27 cellular contexts compared by ENCODE assay signal in the genomic region with DNA sequence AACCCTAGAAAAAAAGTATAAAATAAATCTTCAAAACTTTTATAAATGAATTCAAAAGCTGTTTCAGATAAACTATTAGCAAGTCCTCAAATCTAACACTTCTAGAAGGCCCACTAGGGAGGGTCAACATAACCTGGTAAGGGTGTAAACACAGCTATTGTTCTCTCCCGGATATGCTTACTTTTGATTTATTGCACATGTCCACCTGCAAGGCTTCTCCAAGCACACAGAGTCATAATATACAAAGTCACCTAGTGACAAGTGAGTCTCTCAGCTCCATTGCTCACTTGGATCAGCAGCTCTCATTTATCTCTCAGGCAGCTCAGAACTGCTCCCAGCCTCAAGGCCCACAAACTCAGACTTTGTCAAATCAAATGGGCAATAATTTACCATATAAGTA. TPM values are rescaled to one million over a fixed set of nuclear protein-coding genes. Genes with fewer than 3 reads are reported as not detected.
DNase-seq lines count a peak whose midpoint lies in the region; ATAC-seq and TF ChIP-seq lines count a peak whose summit lies in the region.
"Had no signal": no experiment of that assay in that cellular context is flagged by ENCODE, and none has a peak within 500 bp of the region (broad histone marks: within the 10 kb centered on the region; RNA-seq: fewer than 3 reads in every experiment).

No MANE protein-coding gene starts in this region.

- 70% methylated on average over 1 of the region's 1 CpG for WGBS in SK-N-SH (ENCODE audit: low lambda C conversion rate)

- no peaks in the 10 kb centered on the region for H3K9me3 ChIP-seq in SK-N-SH
- H3K9me3 ChIP-seq: MG63, prostate gland, right lobe of liver, thoracic aorta had no signal

- no peak for TF ChIP-seq EP300 in SK-N-SH (IDR thresholded peaks at IDR 0.05; ENCODE audit: borderline replicate concordance in 1 of 2, low read depth in 1 of 2, low read length in 1 of 2)

- no peaks in the 10 kb centered on the region for H3K79me2 ChIP-seq in SK-N-SH (ENCODE audit: insufficient read depth)

- no peaks in the 10 kb centered on the region for H3K9me2 ChIP-seq in SK-N-SH

- no peaks in the 10 kb centered on the region for H3K36me3 ChIP-seq in SK-N-SH (replicated peaks in 1 of 2; ENCODE audit: control insufficient read depth in 1 of 2, insufficient read depth in 2 of 2, low read length in 1 of 2)
- H3K36me3 ChIP-seq: MG63, prostate gland, right lobe of liver, thoracic aorta had no signal

- TF ChIP-seq RAD21 in SK-N-SH (IDR thresholded peaks at IDR 0.05; ENCODE audit: low read length) = no peak

- in situ Hi-C loops in KBM-7 (cut with MboI; ENCODE audit: low pct_unique_long_range_greater_than_20kb, low sequenced_read_pairs) = no loop called here

- no peak for TF ChIP-seq CTCF in SK-N-SH (IDR thresholded peaks at IDR 0.05)

- H3K9ac ChIP-seq in SK-N-SH = no peak overlapping the region
- H3K9ac ChIP-seq: KMS-11 had no signal

- POLR2A ChIA-PET in SK-N-SH (lab: Yijun Ruan, JAX) = no interaction called here

- no peak for ATAC-seq in SK-N-SH treated with all-trans-retinoic acid at 6 μM for 48 hours
- ATAC-seq: right lobe of liver; stimulated activated naive CD8-positive, alpha-beta T cell treated with anti-CD3 and anti-CD28 coated beads, Interleukin-15, amount 100 ng/mL, for 72 hours; T-helper 17 cell had no signal

- CTCF ChIA-PET in SK-N-SH (lab: Yijun Ruan, JAX) = no interaction called here

- H2AFZ ChIP-seq in SK-N-SH (ENCODE audit: low read depth) = no peak overlapping the region

- H3K4me3 ChIP-seq in SK-N-SH (ENCODE audit: low read depth in 2 of 2, low read length in 1 of 2) = no peak overlapping the region
- H3K4me3 ChIP-seq: MG63, prostate gland, right lobe of liver, thoracic aorta had no signal

- peaks cover 43% of the 10 kb centered on the region for H3F3A ChIP-seq in SK-N-SH (replicated peaks; ENCODE audit: insufficient read depth)

- no peak overlapping the region for H3K27ac ChIP-seq in SK-N-SH (ENCODE audit: low read depth in 2 of 2, low read length in 1 of 2)
- H3K27ac ChIP-seq: KMS-11, prostate gland, right lobe of liver, RWPE1, thoracic aorta had no signal

- H3K4me1 ChIP-seq in SK-N-SH (ENCODE audit: control insufficient read depth in 1 of 2, insufficient read depth in 2 of 2, low read depth in 1 of 2, low read length in 1 of 2) = peaks cover 26 to 45% of the 10 kb centered on the region in 2 experiments
- H3K4me1 ChIP-seq: prostate gland, right lobe of liver had no signal

- DNase-seq in SK-N-SH = no peak
- peak; percentile 67 for DNase-seq in NCI-H345 (lab: John Stamatoyannopoulos, UW)
- peak; percentile 70 for DNase-seq in SHP77 treated with DMSO at 0.1 percent for 48 hours (lab: John Stamatoyannopoulos, UW)
- no peak for DNase-seq in KBM-7
- no peak for DNase-seq in nucleus accumbens (lab: John Stamatoyannopoulos, UW)
- DNase-seq in NCI-H1436 treated with DMSO at 0.1 percent for 48 hours (lab: John Stamatoyannopoulos, UW) = no peak
- no peak for DNase-seq in SK-N-DZ (ENCODE audit: low spot score)
- DNase-seq: activated CD4-positive, alpha-beta T cell treated with anti-CD3 and anti-CD28 coated beads, Interleukin-2, amount 50 U/mL, for 48 hours; activated CD4-positive, CD25-positive, alpha-beta regulatory T cell; activated naive CD4-positive, alpha-beta T cell treated with Interleukin-2 at 50 U/mL for 16 hours; central memory CD4-positive, alpha-beta T cell; endodermal cell; HFFc6; kidney; MG63; midbrain; naive B cell; OCI-M1; right lobe of liver; stimulated activated naive CD8-positive, alpha-beta T cell treated with anti-CD3 and anti-CD28 coated beads, Interleukin-15, amount 100 ng/mL, for 72 hours; T-helper 17 cell had no signal

- H3K27me3 ChIP-seq in SK-N-SH (ENCODE audit: insufficient read depth) = no peaks in the 10 kb centered on the region
- H3K27me3 ChIP-seq: MG63, right lobe of liver had no signal

- H4K20me1 ChIP-seq in SK-N-SH (ENCODE audit: insufficient read depth) = no peaks in the 10 kb centered on the region

- H3K4me2 ChIP-seq in SK-N-SH = no peak overlapping the region
- H3K4me2 ChIP-seq: KMS-11 had no signal

TF ChIP-seq in SK-N-SH, 30 proteins besides CTCF, POLR2A, EP300 and RAD21:
- TF ChIP-seq TCF12 (IDR thresholded peaks at IDR 0.05) (0 out of 2 replicates have a peak, but pooled peaks have one; percentile 10), RFX5 (IDR thresholded peaks at IDR 0.05; ENCODE audit: low read length) (peak; percentile 48; the same call in 1 of the 2 replicates), FOXJ3 (CRISPR knock-in tag; IDR thresholded peaks at IDR 0.05) (no peak)

TF ChIP-seq in SK-N-SH treated with all-trans-retinoic acid at 6 μM for 48 hours, 23 proteins besides CTCF, POLR2A, EP300 and RAD21:
- TF ChIP-seq OSR1 (CRISPR knock-in tag; IDR thresholded peaks at IDR 0.05) (no peak), ZC3H10 (CRISPR knock-in tag; IDR thresholded peaks at IDR 0.05) (no peak), GLIS3 (CRISPR knock-in tag; IDR thresholded peaks at IDR 0.05) (no peak), PPARA (CRISPR knock-in tag; IDR thresholded peaks at IDR 0.05; ENCODE audit: borderline replicate concordance) (no peak), CSDC2 (CRISPR knock-in tag; IDR thresholded peaks at IDR 0.05) (no peak)
- TF ChIP-seq, protein P1, sequence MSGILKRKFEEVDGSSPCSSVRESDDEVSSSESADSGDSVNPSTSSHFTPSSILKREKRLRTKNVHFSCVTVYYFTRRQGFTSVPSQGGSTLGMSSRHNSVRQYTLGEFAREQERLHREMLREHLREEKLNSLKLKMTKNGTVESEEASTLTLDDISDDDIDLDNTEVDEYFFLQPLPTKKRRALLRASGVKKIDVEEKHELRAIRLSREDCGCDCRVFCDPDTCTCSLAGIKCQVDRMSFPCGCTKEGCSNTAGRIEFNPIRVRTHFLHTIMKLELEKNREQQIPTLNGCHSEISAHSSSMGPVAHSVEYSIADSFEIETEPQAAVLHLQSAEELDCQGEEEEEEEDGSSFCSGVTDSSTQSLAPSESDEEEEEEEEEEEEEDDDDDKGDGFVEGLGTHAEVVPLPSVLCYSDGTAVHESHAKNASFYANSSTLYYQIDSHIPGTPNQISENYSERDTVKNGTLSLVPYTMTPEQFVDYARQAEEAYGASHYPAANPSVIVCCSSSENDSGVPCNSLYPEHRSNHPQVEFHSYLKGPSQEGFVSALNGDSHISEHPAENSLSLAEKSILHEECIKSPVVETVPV (CRISPR knock-in tag; IDR thresholded peaks at IDR 0.05) = no peak

RNA-seq across cellular contexts. Expression of a gene that starts 44.0 kb away (rescaled TPM):
- polyA plus RNA-seq in SK-N-SH (2012; rRNA removed) = 4.5 and 11.4 TPM in 2 replicates
- polyA plus RNA-seq in SK-N-SH (2012; cell fraction: cytosol; rRNA removed) = 6.5 and 7.3 TPM in 2 replicates
- 13.4 and 14.1 TPM in 2 replicates for polyA plus RNA-seq in SK-N-SH (2012; cell fraction: nucleus; rRNA removed)
- polyA plus RNA-seq in SK-N-DZ (2014; cell fraction: cytosol; rRNA removed) = 0.73 and 1.7 TPM in 2 replicates
- polyA plus RNA-seq in SK-N-DZ (2014; cell fraction: nucleus; rRNA removed) = 0.64 and 2.2 TPM in 2 replicates
- polyA plus RNA-seq: CD14-positive monocyte had no signal

Comparison
In these comparisons a context has a peak if more than half of its experiments do, and no peak if none do; other contexts are left out.
1. DNase-seq: peak in NCI-H345 (single experiment) and SHP77 treated with DMSO at 0.1 percent for 48 hours (single experiment); none in SK-N-SH (single experiment), KBM-7 (single experiment), nucleus accumbens (0 of 56), NCI-H1436 treated with DMSO at 0.1 percent for 48 hours (single experiment) and SK-N-DZ (single experiment).